Comparison of ENCODE assay signal across 8 cellular contexts in genomic region chr13:49792550-49793324, GRCh38. TPM values are rescaled to one million over a fixed set of nuclear protein-coding genes. Genes with fewer than 3 reads are reported as not detected.
A peak's percentile ranks its signal among the peaks of the same experiment; 100 is the strongest.
DNase-seq lines count a peak whose midpoint lies in the region; ATAC-seq, FAIRE-seq and TF ChIP-seq lines count a peak whose summit lies in the region.

Gene KPNA3, minus strand, starts transcription at chr13:49792682. Its CDS starts 176 bp downstream, at chr13:49792506.

- H3K79me2 ChIP-seq in OCI-LY7 (ENCODE audit: insufficient read depth, low read depth, low read length) (peaks cover 42% of the 10 kb centered on the region), endothelial cell of umbilical vein (ENCODE audit: control insufficient read depth, insufficient read depth, low read length) (peaks cover 43% of the 10 kb centered on the region)

- in situ Hi-C loops in IMR-90 (cut with MboI; ENCODE audit: low sequenced_read_pairs) = no loop called here

- BruUV-seq in IMR-90 (replicated peaks; lab: Mats Ljungman, UMichigan) = no TSS peak
- BruUV-seq in OCI-LY7 (replicated peaks; lab: Mats Ljungman, UMichigan) = no TSS peak
- TSS peak; percentile 47 for BruUV-seq in endothelial cell of umbilical vein (replicated peaks; lab: Mats Ljungman, UMichigan)

- intact Hi-C loops in IMR-90 (cut with micrococcal nuclease) = loop anchor here (2.0 kb wide), 2 partner anchors 46 to 102 kb away; partner anchors contain the start of gene EBPL
- intact Hi-C loops in OCI-LY7 (cut with micrococcal nuclease; ENCODE audit: unreplicated experiment) = loop anchor here (2.0 to 5.0 kb wide), 6 partner anchors 102 to 490 kb away; partner anchors contain the start of genes ARL11, CAB39L, EBPL and SETDB2
- intact Hi-C loops in endothelial cell of umbilical vein (cut with micrococcal nuclease) = loop anchor here (1.0 to 5.0 kb wide), 7 partner anchors 55 to 350 kb away; partner anchors contain the start of genes CAB39L, EBPL, SETDB2 and SPRYD7

- H3K14ac ChIP-seq in IMR-90 (replicated peaks; ENCODE audit: low read depth, low read length) = peak within 1 kb of the TSS; percentile 96

- H2AFZ ChIP-seq in IMR-90 (replicated peaks; ENCODE audit: low read length, poor library complexity) (peak within 1 kb of the TSS; percentile 98), OCI-LY7 (ENCODE audit: low read length) (peak within 1 kb of the TSS; percentile 89), endothelial cell of umbilical vein (ENCODE audit: low read depth, low read length) (peak within 1 kb of the TSS; percentile 89)

- peak within 1 kb of the TSS; percentile 82; the same call in 1 of the 3 replicates for H2BK15ac ChIP-seq in IMR-90 (ENCODE audit: low read depth, low read length)

- H2AK5ac ChIP-seq in IMR-90 (ENCODE audit: low read depth, low read length) = peak within 1 kb of the TSS; percentile 38; the same call in 1 of the 2 replicates

- CTCF ChIA-PET in IMR-90 (lab: Yijun Ruan, JAX) = interaction anchor here (0.6 to 1.1 kb wide), 2 partner anchors 20 to 135 kb away, joined by 4 to 6 read pairs; no protein-coding TSS in a partner anchor
- CTCF ChIA-PET in OCI-LY7 (lab: Charles Lee; ENCODE audit: unreplicated experiment) = interaction anchor here (0.6 to 1.5 kb wide), 5 partner anchors 9 to 649 kb away, joined by 3 to 4 read pairs (median 3); partner anchors contain the start of gene SPRYD7
- CTCF ChIA-PET in endothelial cell of umbilical vein (lab: Charles Lee) = interaction anchor here (0.6 to 1.6 kb wide), 10 partner anchors 11 to 350 kb away, joined by 3 to 6 read pairs (median 3); partner anchors contain the start of genes CAB39L, EBPL and SPRYD7

- H3K18ac ChIP-seq in IMR-90 (ENCODE audit: low read depth, low read length) = peak within 1 kb of the TSS; percentile 80

- H2BK20ac ChIP-seq in IMR-90 (ENCODE audit: low read depth, low read length) = peak within 1 kb of the TSS; percentile 79; the same call in 1 of the 2 replicates

- WGBS in IMR-90 (ENCODE audit: extremely low coverage in 2 of 2, insufficient read length in 1 of 2), 2 experiments = 1% methylated on average over 29 of the region's 71 CpGs; no CpG with 5 or more reads in 1 of the 2 experiments

- peak within 1 kb of the TSS; percentile 94 for H2AK9ac ChIP-seq in IMR-90 (replicated peaks; ENCODE audit: low read depth, low read length, poor library complexity)

- TF ChIP-seq CTCF in IMR-90 (conservative IDR thresholded peaks at IDR 0.05; ENCODE audit: low read depth, low read length) (no peak), OCI-LY7 (conservative IDR thresholded peaks at IDR 0.05; ENCODE audit: low read length) (no peak; the same call in 1 of the 2 replicates), endothelial cell of umbilical vein (IDR thresholded peaks at IDR 0.05; ENCODE audit: extremely low read depth in 1 of 2, insufficient read depth in 1 of 2, low read depth in 1 of 2, low read length in 2 of 2) (no peak)

- H3K9me1 ChIP-seq in IMR-90 (ENCODE audit: insufficient read depth, low read length) (peaks cover 5% of the 10 kb centered on the region; the same call in 1 of the 2 replicates), endothelial cell of umbilical vein (replicated peaks; ENCODE audit: control insufficient read depth, extremely low read depth, insufficient read depth, low read length) (no peaks in the 10 kb centered on the region)

- peak within 1 kb of the TSS; percentile 90 for H4K91ac ChIP-seq in IMR-90 (ENCODE audit: insufficient read depth, low read depth, low read length)

- peak within 1 kb of the TSS; percentile 92 for H3K23ac ChIP-seq in IMR-90 (ENCODE audit: low read depth, low read length)

- TF ChIP-seq POLR2A in IMR-90 (IDR thresholded peaks at IDR 0.05; ENCODE audit: low read depth, low read length) = no peak
- TF ChIP-seq POLR2A in endothelial cell of umbilical vein (IDR thresholded peaks at IDR 0.05; ENCODE audit: low read depth, low read length) = peak; percentile 68

- H2BK120ac ChIP-seq in IMR-90 (ENCODE audit: low read depth, low read length) = peak within 1 kb of the TSS; percentile 94

- dilution Hi-C loops in IMR-90 (cut with HindIII; ENCODE audit: low sequenced_read_pairs, unreplicated experiment) = no loop called here
- dilution Hi-C loops in endothelial cell of umbilical vein (cut with MboI; ENCODE audit: extremely low pct_ligation_motif_present, low sequenced_read_pairs) = no loop called here

- H4K5ac ChIP-seq in IMR-90 (ENCODE audit: low read depth, low read length) = peak within 1 kb of the TSS; percentile 86

- peak within 1 kb of the TSS; percentile 91 for H3K4ac ChIP-seq in IMR-90 (ENCODE audit: low read depth, low read length)

- H3K79me1 ChIP-seq in IMR-90 (ENCODE audit: low read depth in 1 of 2, low read length in 2 of 2) = peaks cover 3 to 29% of the 10 kb centered on the region in 2 experiments; a peak in 3 of 4 replicates

- H3K9me3 ChIP-seq in IMR-90 (ENCODE audit: control insufficient read depth, insufficient read depth, low read length) (no peaks in the 10 kb centered on the region), OCI-LY7 (ENCODE audit: low read length) (no peaks in the 10 kb centered on the region), endothelial cell of umbilical vein (replicated peaks; ENCODE audit: control insufficient read depth, insufficient read depth, low read length) (no peaks in the 10 kb centered on the region)

- H3K4me3 ChIP-seq in IMR-90 (ENCODE audit: insufficient read depth, low read depth, low read length) (peak within 1 kb of the TSS; percentile 87), OCI-LY7 (ENCODE audit: low read depth, low read length, poor library complexity, severe bottlenecking) (peak within 1 kb of the TSS; percentile 75), endothelial cell of umbilical vein (replicated peaks in 1 of 3; ENCODE audit: insufficient read depth in 1 of 3, low read depth in 1 of 3, low read length in 3 of 3) (peak within 1 kb of the TSS; percentile 89 to 96 (median 90))

- POLR2A ChIA-PET in IMR-90 (lab: Charles Lee; ENCODE audit: unreplicated experiment) = interaction anchor here (0.6 to 0.9 kb wide), 10 partner anchors 11 to 737 kb away, joined by 3 to 16 read pairs (median 5); partner anchors contain the start of genes SPRYD7 and TRIM13
- POLR2A ChIA-PET in OCI-LY7 (lab: Charles Lee) = interaction anchor here (0.5 to 1.7 kb wide), 26 partner anchors 11 to 1742 kb away, joined by 3 to 10 read pairs (median 4); partner anchors contain the start of genes ARL11 and SPRYD7
- POLR2A ChIA-PET in endothelial cell of umbilical vein (lab: Charles Lee) = interaction anchor here (0.5 to 0.9 kb wide), 6 partner anchors 27 to 1507 kb away, joined by 3 to 5 read pairs (median 3); no protein-coding TSS in a partner anchor

- no peak for TF ChIP-seq RAD21 in IMR-90 (IDR thresholded peaks at IDR 0.05; ENCODE audit: low read length)

- H4K20me1 ChIP-seq in IMR-90 (ENCODE audit: insufficient read depth, low read length) (peaks cover 28% of the 10 kb centered on the region), OCI-LY7 (ENCODE audit: insufficient read depth, low read length) (peaks cover 23% of the 10 kb centered on the region), endothelial cell of umbilical vein (replicated peaks; ENCODE audit: control insufficient read depth, extremely low read depth, insufficient read depth, low read length) (peaks cover 3% of the 10 kb centered on the region)

- peak within 1 kb of the TSS; percentile 94 for H2BK5ac ChIP-seq in IMR-90 (ENCODE audit: low read depth, low read length, poor library complexity, severe bottlenecking)

- H3K4me2 ChIP-seq in IMR-90 (ENCODE audit: low read depth, low read length) (peak within 1 kb of the TSS; percentile 95), OCI-LY7 (ENCODE audit: low read length) (peak within 1 kb of the TSS; percentile 92), endothelial cell of umbilical vein (ENCODE audit: insufficient read depth, low read length) (peak within 1 kb of the TSS; percentile 91)

- H3K56ac ChIP-seq in IMR-90 (ENCODE audit: extremely low read depth, insufficient read depth, low read length) = peak within 1 kb of the TSS; percentile 95

- H3K36me3 ChIP-seq in IMR-90 (ENCODE audit: control insufficient read depth, insufficient read depth, low read length) (no peaks in the 10 kb centered on the region), OCI-LY7 (ENCODE audit: insufficient read depth, low read length) (peaks cover 29% of the 10 kb centered on the region), endothelial cell of umbilical vein (ENCODE audit: control insufficient read depth in 2 of 2, extremely low read depth in 1 of 2, insufficient read depth in 2 of 2, low read length in 2 of 2) (no peaks in the 10 kb centered on the region)

- peak; percentile 89 for ATAC-seq in GM21528 (IDR thresholded peaks at IDR 0.05; ENCODE audit: low FRiP score, unreplicated experiment)
- peak; percentile 92 for ATAC-seq in IMR-90 (ENCODE audit: low read depth)

- H3K9ac ChIP-seq in IMR-90 (ENCODE audit: low read depth, low read length) (peak within 1 kb of the TSS; percentile 92), endothelial cell of umbilical vein (replicated peaks; ENCODE audit: extremely low read depth, insufficient read depth, low read length) (peak within 1 kb of the TSS; percentile 95)

- H3K27ac ChIP-seq in IMR-90 (ENCODE audit: insufficient read depth, low read length) (peak within 1 kb of the TSS; percentile 99), OCI-LY7 (ENCODE audit: low read depth, low read length, poor library complexity, severe bottlenecking) (peak within 1 kb of the TSS; percentile 90), endothelial cell of umbilical vein (ENCODE audit: insufficient read depth, low read depth, low read length) (peak within 1 kb of the TSS; percentile 91)

- H3K9me2 ChIP-seq in OCI-LY7 (ENCODE audit: insufficient read depth, low read length) = no peaks in the 10 kb centered on the region

- peak within 1 kb of the TSS; percentile 38 to 96 for H4K8ac ChIP-seq in IMR-90 (ENCODE audit: low read depth in 2 of 2, low read length in 2 of 2)

- FAIRE-seq in endothelial cell of umbilical vein (lab: Jason Lieb, UNC) = peak; percentile 93

- H3K4me1 ChIP-seq in IMR-90 (ENCODE audit: control insufficient read depth, insufficient read depth, low read length) (peaks cover 2% of the 10 kb centered on the region), OCI-LY7 (ENCODE audit: insufficient read depth, low read length, poor library complexity, severe bottlenecking) (peaks cover 24% of the 10 kb centered on the region), endothelial cell of umbilical vein (ENCODE audit: control insufficient read depth, extremely low read depth, insufficient read depth, low read length) (peaks cover 24% of the 10 kb centered on the region)

- H3K27me3 ChIP-seq in IMR-90 (ENCODE audit: control insufficient read depth, insufficient read depth, low read length) = no peaks in the 10 kb centered on the region
- H3K27me3 ChIP-seq in endothelial cell of umbilical vein (ENCODE audit: control insufficient read depth in 2 of 2, insufficient read depth in 2 of 2, low read length in 2 of 2) = peaks cover 0 to 3% of the 10 kb centered on the region in 2 experiments

- DNase-seq in DMS153 (lab: John Stamatoyannopoulos, UW) = peak; percentile 94
- DNase-seq in IMR-90 = peak; percentile 96
- DNase-seq in OCI-LY7 (ENCODE audit: low spot score) = peak; percentile 98
- peak; percentile 91 for DNase-seq in activated T-cell treated with anti-CD3 and anti-CD28 coated beads for 1 hour (ENCODE audit: low read depth)
- DNase-seq in endothelial cell of umbilical vein (ENCODE audit: low read depth, low spot score) = peak; percentile 95
- peak; percentile 97 for DNase-seq in middle frontal gyrus (ENCODE audit: extremely low spot score, low spot score)
- DNase-seq in stimulated activated CD8-positive, alpha-beta memory T cell treated with anti-CD3 and anti-CD28 coated beads, Interleukin-2, amount 100 ng/mL, for 48 hours (ENCODE audit: low read depth in 2 of 2) = peak; percentile 89 to 90

RNA-seq across cellular contexts. Expression of gene KPNA3, which starts in this region (rescaled TPM):
- total RNA-seq in IMR-90 (2012; rRNA removed) (48.6 and 63.6 TPM in 2 replicates), OCI-LY7 (2022) (38.2 and 41.1 TPM in 2 replicates), endothelial cell of umbilical vein (56.2 and 60.4 TPM in 2 replicates)
- polyA plus RNA-seq in IMR-90 (2012; rRNA removed) (21.1 and 25.3 TPM in 2 replicates), endothelial cell of umbilical vein (15.9 and 19.6 TPM in 2 replicates)
- 6.1 and 7.1 TPM in 2 replicates for polyA plus RNA-seq in IMR-90 (2012; cell fraction: cytosol; rRNA removed)
- polyA plus RNA-seq in IMR-90 (2012; cell fraction: nucleus; rRNA removed; ENCODE audit: low replicate concordance) = 3.5 and 27.9 TPM in 2 replicates
- total RNA-seq in OCI-LY7 (2014; rRNA removed; shearing (Covaris generic)) = 17.2 and 18.2 TPM in 2 replicates
- polyA plus RNA-seq in endothelial cell of umbilical vein (2011; cell fraction: cytosol; rRNA removed) = 27.5 and 27.7 TPM in 2 replicates
- 25.0 and 29.1 TPM in 2 replicates for polyA plus RNA-seq in endothelial cell of umbilical vein (2011; cell fraction: nucleus; rRNA removed)
- polyA plus RNA-seq in endothelial cell of umbilical vein (2012) = 45.4 and 66.0 TPM in 2 replicates
- polyA minus RNA-seq in endothelial cell of umbilical vein = 39.9 and 46.6 TPM in 2 replicates
- 16.3 TPM for polyA minus RNA-seq in endothelial cell of umbilical vein (2011; cell fraction: cytosol; rRNA and poly(A)+ RNA removed)
- 19.8 and 30.6 TPM in 2 replicates for polyA minus RNA-seq in endothelial cell of umbilical vein (2011; cell fraction: nucleus; rRNA and poly(A)+ RNA removed)

Comparison
In these comparisons a context has a peak if more than half of its experiments do, and no peak if none do; other contexts are left out.
1. Peak in every context shown above with its lines: DNase-seq, ATAC-seq, H3K4me3 ChIP-seq and H3K27ac ChIP-seq.